7 cellular contexts compared by ENCODE assay signal in genomic region chr13:48772908-48773307, GRCh38.
"Had no signal": no experiment of that assay in that cellular context is flagged by ENCODE, and none has a peak within 500 bp of the region (broad histone marks: within the 10 kb centered on the region; RNA-seq: fewer than 3 reads in every experiment).

No MANE protein-coding gene starts in this region.

- DNase-seq: H9, HCEC 1CT, HFFc6, KBM-7 had no signal

- H3K4me3 ChIP-seq: GM23338 had no signal

- H3K4me2 ChIP-seq: GM23338 had no signal

- H3K27ac ChIP-seq: HL-60 had no signal

- ATAC-seq: GM23338, HepG2 had no signal
